ENCODE assay signal across 12 cellular contexts in the genomic region with DNA sequence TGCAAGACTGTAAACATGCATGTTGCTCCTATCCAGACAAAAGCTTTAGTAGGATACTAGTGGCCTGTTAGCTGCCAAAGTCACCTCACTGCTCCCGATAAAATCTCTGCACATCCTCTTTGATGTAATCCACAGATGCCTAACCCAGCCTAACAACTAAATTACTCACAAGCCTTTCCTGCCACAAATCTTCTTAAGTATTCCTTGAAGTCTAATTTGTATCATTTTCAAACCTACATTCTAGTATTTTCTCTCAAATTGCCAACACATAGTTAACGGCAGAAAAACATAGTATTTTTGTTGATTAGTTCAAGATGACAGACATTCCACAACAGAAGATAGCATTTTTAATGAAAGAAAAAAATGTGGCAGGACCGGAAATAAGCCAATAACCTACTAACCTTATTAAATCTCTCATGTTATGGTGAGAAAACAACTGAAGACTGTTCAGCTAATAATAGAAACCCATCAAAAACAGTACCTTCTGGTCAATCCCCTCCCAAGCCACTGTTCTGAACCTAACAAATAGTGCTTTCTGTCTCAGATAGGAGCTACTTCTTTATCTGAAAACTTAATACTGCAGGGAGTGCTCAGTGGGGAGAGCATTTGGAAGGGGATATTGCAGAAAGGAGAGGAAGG. TPM values are rescaled to one million over a fixed set of nuclear protein-coding genes. Genes with fewer than 3 reads are reported as not detected.
A peak's percentile ranks its signal among the peaks of the same experiment; 100 is the strongest.
DNase-seq lines count a peak whose midpoint lies in the region; ATAC-seq and TF ChIP-seq lines count a peak whose summit lies in the region.
"Had no signal": no experiment of that assay in that cellular context is flagged by ENCODE, and none has a peak within 500 bp of the region (broad histone marks: within the 10 kb centered on the region; RNA-seq: fewer than 3 reads in every experiment).

A gene with protein sequence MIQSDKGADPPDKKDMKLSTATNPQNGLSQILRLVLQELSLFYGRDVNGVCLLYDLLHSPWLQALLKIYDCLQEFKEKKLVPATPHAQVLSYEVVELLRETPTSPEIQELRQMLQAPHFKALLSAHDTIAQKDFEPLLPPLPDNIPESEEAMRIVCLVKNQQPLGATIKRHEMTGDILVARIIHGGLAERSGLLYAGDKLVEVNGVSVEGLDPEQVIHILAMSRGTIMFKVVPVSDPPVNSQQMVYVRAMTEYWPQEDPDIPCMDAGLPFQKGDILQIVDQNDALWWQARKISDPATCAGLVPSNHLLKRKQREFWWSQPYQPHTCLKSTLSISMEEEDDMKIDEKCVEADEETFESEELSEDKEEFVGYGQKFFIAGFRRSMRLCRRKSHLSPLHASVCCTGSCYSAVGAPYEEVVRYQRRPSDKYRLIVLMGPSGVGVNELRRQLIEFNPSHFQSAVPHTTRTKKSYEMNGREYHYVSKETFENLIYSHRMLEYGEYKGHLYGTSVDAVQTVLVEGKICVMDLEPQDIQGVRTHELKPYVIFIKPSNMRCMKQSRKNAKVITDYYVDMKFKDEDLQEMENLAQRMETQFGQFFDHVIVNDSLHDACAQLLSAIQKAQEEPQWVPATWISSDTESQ (minus strand): TSS at position 57 of the 639 bp plus-strand sequence. CDS start 4,690 bp downstream, outside the sequence.

- 2% methylated on average over 3 of the region's 3 CpGs for WGBS in smooth muscle cell (ENCODE audit: low lambda C conversion rate)

- no peaks in the 10 kb centered on the region for H3K9me3 Mint-ChIP-seq in GM23338
- no peaks in the 10 kb centered on the region for H3K9me3 Mint-ChIP-seq in immature natural killer cell
- peaks cover 0 to 1% (median 0%) of the 10 kb centered on the region in 7 donors for H3K9me3 Mint-ChIP-seq in CD14-positive monocyte
- H3K9me3 Mint-ChIP-seq: activated naive CD4-positive, alpha-beta T cell treated with anti-CD3 and anti-CD28 coated beads, Interleukin-2, amount 50 U/mL, for 24 hours had no signal

- H2AFZ ChIP-seq in GM23338 (no peak within 1 kb of the TSS), fibroblast of lung (ENCODE audit: low read length) (no peak within 1 kb of the TSS), smooth muscle cell (ENCODE audit: low read depth) (no peak within 1 kb of the TSS)

- TF ChIP-seq CTCF in GM23338 (conservative IDR thresholded peaks at IDR 0.05; ENCODE audit: low read depth in 2 of 2) (no peak), fibroblast of lung (conservative IDR thresholded peaks at IDR 0.05 in 1 of 2, IDR thresholded peaks at IDR 0.05 in 1 of 2; ENCODE audit: low read depth in 1 of 2, low read length in 2 of 2) (no peak), smooth muscle cell (IDR thresholded peaks at IDR 0.05; ENCODE audit: borderline replicate concordance, insufficient read depth, poor library complexity, severe bottlenecking) (no peak), CD14-positive monocyte (IDR thresholded peaks at IDR 0.05) (no peak)

- H3K79me2 ChIP-seq in GM23338 (replicated peaks; ENCODE audit: insufficient read depth) (no peaks in the 10 kb centered on the region), fibroblast of lung (ENCODE audit: control insufficient read depth, insufficient read depth, low read length) (no peaks in the 10 kb centered on the region), smooth muscle cell (ENCODE audit: low read depth) (no peaks in the 10 kb centered on the region)

- H3K9ac ChIP-seq in fibroblast of lung (ENCODE audit: insufficient read depth, low read length) (no peak within 1 kb of the TSS), smooth muscle cell (ENCODE audit: low read depth) (peak within 1 kb of the TSS; percentile 45)

- intact Hi-C loops in CD14-positive monocyte (cut with micrococcal nuclease), result no loop called here

- H3K27me3 Mint-ChIP-seq in GM23338 (ENCODE audit: insufficient read depth, low read depth, poor library complexity) (no peaks in the 10 kb centered on the region), immature natural killer cell (ENCODE audit: low read depth in 3 of 3) (no peaks in the 10 kb centered on the region), CD14-positive monocyte (ENCODE audit: low read depth in 3 of 3) (no peaks in the 10 kb centered on the region)
- H3K27me3 Mint-ChIP-seq: activated naive CD4-positive, alpha-beta T cell treated with anti-CD3 and anti-CD28 coated beads, Interleukin-2, amount 50 U/mL, for 24 hours had no signal

- H3K4me2 ChIP-seq in GM23338 (peak within 1 kb of the TSS; percentile 50; the same call in 1 of the 2 replicates), fibroblast of lung (ENCODE audit: extremely low read depth, insufficient read depth, low read length) (peak within 1 kb of the TSS; percentile 57), smooth muscle cell (peak within 1 kb of the TSS; percentile 63)

- H3K27ac ChIP-seq in GM23338 (ENCODE audit: low read depth) (0 out of 2 replicates have a peak within 1 kb of the TSS, but pooled peaks have one; percentile 17), fibroblast of lung (ENCODE audit: insufficient read depth, low read length) (peak within 1 kb of the TSS; percentile 51), smooth muscle cell (ENCODE audit: low read depth) (peak within 1 kb of the TSS; percentile 89)

- H3K4me3 ChIP-seq in GM23338, result no peak within 1 kb of the TSS; the same call in 1 of the 2 replicates
- H3K4me3 ChIP-seq in fibroblast of lung (replicated peaks in 1 of 4; ENCODE audit: control extremely low read depth in 1 of 4, insufficient read depth in 1 of 4, low read depth in 3 of 4, low read length in 4 of 4), result no peak within 1 kb of the TSS
- H3K4me3 ChIP-seq in smooth muscle cell, result no peak within 1 kb of the TSS

- H3K36me3 Mint-ChIP-seq in GM23338 (ENCODE audit: low read depth) (peaks cover 4% of the 10 kb centered on the region; the same call in 2 of the 3 replicates), immature natural killer cell (peaks cover 21 to 26% (median 22%) of the 10 kb centered on the region in 3 donors), CD14-positive monocyte (peaks cover 18 to 28% of the 10 kb centered on the region in 2 donors)

- peak; percentile 21; the same call in 2 of the 3 replicates for ATAC-seq in GM23338
- ATAC-seq: activated CD4-positive, CD25-positive, alpha-beta regulatory T cell treated with anti-CD3 and anti-CD28 coated beads, Interleukin-2, amount 50 U/mL, for 24 hours; left ventricle myocardium superior had no signal

- H3K4me1 Mint-ChIP-seq in GM23338 (peaks cover 57% of the 10 kb centered on the region), immature natural killer cell (no peaks in the 10 kb centered on the region), CD14-positive monocyte (no peaks in the 10 kb centered on the region)
- H3K4me1 Mint-ChIP-seq: activated naive CD4-positive, alpha-beta T cell treated with anti-CD3 and anti-CD28 coated beads, Interleukin-2, amount 50 U/mL, for 24 hours had no signal

- H3F3A ChIP-seq in GM23338 (replicated peaks; ENCODE audit: low read depth) (no peaks in the 10 kb centered on the region), smooth muscle cell (ENCODE audit: low read depth) (peaks cover 28% of the 10 kb centered on the region)

- H3K36me3 ChIP-seq in GM23338 (ENCODE audit: insufficient read depth), result peaks cover 6% of the 10 kb centered on the region; the same call in 1 of the 2 replicates
- H3K36me3 ChIP-seq in fibroblast of lung (ENCODE audit: control insufficient read depth, insufficient read depth, low read length), result peaks cover 3% of the 10 kb centered on the region
- H3K36me3 ChIP-seq in smooth muscle cell (ENCODE audit: low read depth), result no peaks in the 10 kb centered on the region

- H3K4me3 Mint-ChIP-seq in GM23338 (0 out of 3 replicates have a peak within 1 kb of the TSS, but pooled peaks have one; percentile 7), immature natural killer cell (no peak within 1 kb of the TSS), CD14-positive monocyte (no peak within 1 kb of the TSS)
- H3K4me3 Mint-ChIP-seq: activated naive CD4-positive, alpha-beta T cell treated with anti-CD3 and anti-CD28 coated beads, Interleukin-2, amount 50 U/mL, for 24 hours had no signal

- H3K4me1 ChIP-seq in GM23338 (ENCODE audit: insufficient read depth), result peaks cover 48% of the 10 kb centered on the region
- H3K4me1 ChIP-seq in fibroblast of lung (ENCODE audit: control insufficient read depth, extremely low read depth, insufficient read depth, low read length), result peaks cover 32% of the 10 kb centered on the region
- H3K4me1 ChIP-seq in smooth muscle cell (ENCODE audit: low read depth), result peaks cover 19% of the 10 kb centered on the region

- H3K27me3 ChIP-seq in GM23338 (ENCODE audit: insufficient read depth), result no peaks in the 10 kb centered on the region
- H3K27me3 ChIP-seq in fibroblast of lung (ENCODE audit: control insufficient read depth, insufficient read depth, low read length), result no peaks in the 10 kb centered on the region
- H3K27me3 ChIP-seq in smooth muscle cell (ENCODE audit: low read depth), result no peaks in the 10 kb centered on the region

- DNase-seq in GM23338 (ENCODE audit: low spot score) (no peak), SW 1271 (lab: John Stamatoyannopoulos, UW) (peak; percentile 4 to 69), fibroblast of lung (ENCODE audit: low read depth in 2 of 2) (peak; percentile 25 to 77), smooth muscle cell (lab: John Stamatoyannopoulos, UW; ENCODE audit: unreplicated experiment) (no peak), immature natural killer cell (no peak), Ammon's horn (ENCODE audit: low spot score) (no peak), RKO (ENCODE audit: low spot score) (no peak), CD14-positive monocyte (ENCODE audit: low spot score) (no peak)
- DNase-seq: left ventricle myocardium superior, NCI-H1436 had no signal

- peaks cover 6% of the 10 kb centered on the region; the same call in 1 of the 2 replicates for H3K9me2 ChIP-seq in GM23338 (ENCODE audit: insufficient read depth)

- H3K27ac Mint-ChIP-seq in GM23338, result peak within 1 kb of the TSS; percentile 52; the same call in 1 of the 2 replicates
- peak within 1 kb of the TSS in 1 of 6 donors; percentile 12 for H3K27ac Mint-ChIP-seq in immature natural killer cell
- H3K27ac Mint-ChIP-seq in CD14-positive monocyte, result no peak within 1 kb of the TSS
- H3K27ac Mint-ChIP-seq: activated naive CD4-positive, alpha-beta T cell treated with anti-CD3 and anti-CD28 coated beads, Interleukin-2, amount 50 U/mL, for 24 hours had no signal

- no peaks in the 10 kb centered on the region for H4K20me1 ChIP-seq in GM23338 (replicated peaks; ENCODE audit: insufficient read depth)
- H4K20me1 ChIP-seq in fibroblast of lung (ENCODE audit: control insufficient read depth, extremely low read depth, insufficient read depth, low read length), result no peaks in the 10 kb centered on the region
- no peaks in the 10 kb centered on the region for H4K20me1 ChIP-seq in smooth muscle cell (ENCODE audit: low read depth)

- H3K9me3 ChIP-seq in fibroblast of lung (ENCODE audit: control insufficient read depth, insufficient read depth, low read depth, low read length), result no peaks in the 10 kb centered on the region
- H3K9me3 ChIP-seq in smooth muscle cell (replicated peaks; ENCODE audit: low read depth), result no peaks in the 10 kb centered on the region

RNA-seq across cellular contexts. Expression of the gene that starts here (rescaled TPM):
- 0.35 TPM in 1 of 2 replicates, not detected in the other for total RNA-seq in GM23338 (2014; rRNA removed; shearing (Covaris generic))
- polyA plus RNA-seq in GM23338 (2016; fragmentation: Nextera tagmentation; extraction: Ambion mirVana) (0.09 TPM in 1 of 2 replicates, not detected in the other), fibroblast of lung (2.7 and 4.4 TPM in 2 replicates), smooth muscle cell (0.40 TPM in 1 of 2 replicates, not detected in the other), immature natural killer cell (not detected), CD14-positive monocyte (not detected)
- total RNA-seq in fibroblast of lung (0.26 and 0.50 TPM in 2 replicates), smooth muscle cell (0.90 and 1.8 TPM in 2 replicates)
- polyA plus RNA-seq in fibroblast of lung (2012), result 1.3 and 2.0 TPM in 2 replicates
- 1.6 and 2.3 TPM in 2 replicates for polyA minus RNA-seq in fibroblast of lung (ENCODE audit: low replicate concordance)
- total RNA-seq: left ventricle myocardium superior had no signal

Comparison
In these comparisons a context has a peak if more than half of its experiments do, and no peak if none do; other contexts are left out.
1. Peak in ATAC-seq, H3K27ac ChIP-seq and H3K4me2 ChIP-seq in GM23338; RNA of the gene not detected or under 1 TPM.
2. DNase-seq: peak in SW 1271 (2 of 2) and fibroblast of lung (2 of 2); none in GM23338 (single experiment), smooth muscle cell (single experiment), immature natural killer cell (0 of 3), Ammon's horn (single experiment), RKO (single experiment) and CD14-positive monocyte (single experiment).
3. H3K27ac ChIP-seq: peak in every context shown above with its lines; median percentile 89 in smooth muscle cell; 51 in fibroblast of lung; 17 in GM23338.
4. Peak in every context shown above with its lines, with median percentiles within 50 percentile points of each other: H3K4me2 ChIP-seq.